ENCODE assay signal across 1 cellular context in genomic region chr11:73072935-73073481, GRCh38.
TF ChIP-seq lines count a peak whose summit lies in the region.

No MANE protein-coding gene starts in this region.

TF ChIP-seq in GM12878, 131 proteins besides CTCF, POLR2A, EP300 and RAD21 (continued from another document and continues in another):
- TF ChIP-seq, protein P1, sequence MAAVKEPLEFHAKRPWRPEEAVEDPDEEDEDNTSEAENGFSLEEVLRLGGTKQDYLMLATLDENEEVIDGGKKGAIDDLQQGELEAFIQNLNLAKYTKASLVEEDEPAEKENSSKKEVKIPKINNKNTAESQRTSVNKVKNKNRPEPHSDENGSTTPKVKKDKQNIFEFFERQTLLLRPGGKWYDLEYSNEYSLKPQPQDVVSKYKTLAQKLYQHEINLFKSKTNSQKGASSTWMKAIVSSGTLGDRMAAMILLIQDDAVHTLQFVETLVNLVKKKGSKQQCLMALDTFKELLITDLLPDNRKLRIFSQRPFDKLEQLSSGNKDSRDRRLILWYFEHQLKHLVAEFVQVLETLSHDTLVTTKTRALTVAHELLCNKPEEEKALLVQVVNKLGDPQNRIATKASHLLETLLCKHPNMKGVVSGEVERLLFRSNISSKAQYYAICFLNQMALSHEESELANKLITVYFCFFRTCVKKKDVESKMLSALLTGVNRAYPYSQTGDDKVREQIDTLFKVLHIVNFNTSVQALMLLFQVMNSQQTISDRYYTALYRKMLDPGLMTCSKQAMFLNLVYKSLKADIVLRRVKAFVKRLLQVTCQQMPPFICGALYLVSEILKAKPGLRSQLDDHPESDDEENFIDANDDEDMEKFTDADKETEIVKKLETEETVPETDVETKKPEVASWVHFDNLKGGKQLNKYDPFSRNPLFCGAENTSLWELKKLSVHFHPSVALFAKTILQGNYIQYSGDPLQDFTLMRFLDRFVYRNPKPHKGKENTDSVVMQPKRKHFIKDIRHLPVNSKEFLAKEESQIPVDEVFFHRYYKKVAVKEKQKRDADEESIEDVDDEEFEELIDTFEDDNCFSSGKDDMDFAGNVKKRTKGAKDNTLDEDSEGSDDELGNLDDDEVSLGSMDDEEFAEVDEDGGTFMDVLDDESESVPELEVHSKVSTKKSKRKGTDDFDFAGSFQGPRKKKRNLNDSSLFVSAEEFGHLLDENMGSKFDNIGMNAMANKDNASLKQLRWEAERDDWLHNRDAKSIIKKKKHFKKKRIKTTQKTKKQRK (IDR thresholded peaks at IDR 0.05; ENCODE audit: low read depth, low read length): no peak
- TF ChIP-seq, protein P2, sequence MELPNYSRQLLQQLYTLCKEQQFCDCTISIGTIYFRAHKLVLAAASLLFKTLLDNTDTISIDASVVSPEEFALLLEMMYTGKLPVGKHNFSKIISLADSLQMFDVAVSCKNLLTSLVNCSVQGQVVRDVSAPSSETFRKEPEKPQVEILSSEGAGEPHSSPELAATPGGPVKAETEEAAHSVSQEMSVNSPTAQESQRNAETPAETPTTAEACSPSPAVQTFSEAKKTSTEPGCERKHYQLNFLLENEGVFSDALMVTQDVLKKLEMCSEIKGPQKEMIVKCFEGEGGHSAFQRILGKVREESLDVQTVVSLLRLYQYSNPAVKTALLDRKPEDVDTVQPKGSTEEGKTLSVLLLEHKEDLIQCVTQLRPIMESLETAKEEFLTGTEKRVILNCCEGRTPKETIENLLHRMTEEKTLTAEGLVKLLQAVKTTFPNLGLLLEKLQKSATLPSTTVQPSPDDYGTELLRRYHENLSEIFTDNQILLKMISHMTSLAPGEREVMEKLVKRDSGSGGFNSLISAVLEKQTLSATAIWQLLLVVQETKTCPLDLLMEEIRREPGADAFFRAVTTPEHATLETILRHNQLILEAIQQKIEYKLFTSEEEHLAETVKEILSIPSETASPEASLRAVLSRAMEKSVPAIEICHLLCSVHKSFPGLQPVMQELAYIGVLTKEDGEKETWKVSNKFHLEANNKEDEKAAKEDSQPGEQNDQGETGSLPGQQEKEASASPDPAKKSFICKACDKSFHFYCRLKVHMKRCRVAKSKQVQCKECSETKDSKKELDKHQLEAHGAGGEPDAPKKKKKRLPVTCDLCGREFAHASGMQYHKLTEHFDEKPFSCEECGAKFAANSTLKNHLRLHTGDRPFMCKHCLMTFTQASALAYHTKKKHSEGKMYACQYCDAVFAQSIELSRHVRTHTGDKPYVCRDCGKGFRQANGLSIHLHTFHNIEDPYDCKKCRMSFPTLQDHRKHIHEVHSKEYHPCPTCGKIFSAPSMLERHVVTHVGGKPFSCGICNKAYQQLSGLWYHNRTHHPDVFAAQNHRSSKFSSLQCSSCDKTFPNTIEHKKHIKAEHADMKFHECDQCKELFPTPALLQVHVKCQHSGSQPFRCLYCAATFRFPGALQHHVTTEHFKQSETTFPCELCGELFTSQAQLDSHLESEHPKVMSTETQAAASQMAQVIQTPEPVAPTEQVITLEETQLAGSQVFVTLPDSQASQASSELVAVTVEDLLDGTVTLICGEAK (IDR thresholded peaks at IDR 0.05; ENCODE audit: borderline replicate concordance): peak; percentile 17; the same call in 1 of the 2 replicates
- TF ChIP-seq RFX5 (IDR thresholded peaks at IDR 0.05; ENCODE audit: low read depth, low read length) (no peak), ZBTB11 (CRISPR knock-in tag; IDR thresholded peaks at IDR 0.05) (no peak), RUNX3 (IDR thresholded peaks at IDR 0.05; ENCODE audit: low read length) (peak; percentile 85), STAT3 (IDR thresholded peaks at IDR 0.05; ENCODE audit: low read depth, low read length) (no peak), TCF3 (IDR thresholded peaks at IDR 0.05; ENCODE audit: borderline replicate concordance, insufficient read depth, low read depth, low read length) (no peak), FOXM1 (IDR thresholded peaks at IDR 0.05; ENCODE audit: low read depth, low read length) (peak; percentile 61; the same call in 1 of the 2 replicates), MAX (IDR thresholded peaks at IDR 0.05; ENCODE audit: low read depth, low read length) (no peak), CHD1 (IDR thresholded peaks at IDR 0.05; ENCODE audit: low read depth, low read length) (no peak), ZNF24 (IDR thresholded peaks at IDR 0.05) (peak; percentile 84), IRF4 (IDR thresholded peaks at IDR 0.05; ENCODE audit: low read depth, low read length) (peak; percentile 31; the same call in 1 of the 2 replicates), JUNB (IDR thresholded peaks at IDR 0.05) (peak; percentile 76), SUPT20H (IDR thresholded peaks at IDR 0.05; ENCODE audit: borderline replicate concordance, control insufficient read depth, low read depth, low read length) (no peak), SMC3 (IDR thresholded peaks at IDR 0.05; ENCODE audit: borderline replicate concordance, low read length) (no peak), PAX5 (IDR thresholded peaks at IDR 0.05; ENCODE audit: borderline replicate concordance, low read depth, low read length) (no peak), POLR2AphosphoS5 (IDR thresholded peaks at IDR 0.05; ENCODE audit: low read length) (peak; percentile 57; the same call in 1 of the 2 replicates), CBX3 (IDR thresholded peaks at IDR 0.05; ENCODE audit: borderline replicate concordance, low read depth) (no peak), STAT1 (conservative IDR thresholded peaks at IDR 0.05) (no peak), MYB (IDR thresholded peaks at IDR 0.05; ENCODE audit: borderline replicate concordance, low read depth, low read length) (no peak), MYC (IDR thresholded peaks at IDR 0.05; ENCODE audit: insufficient read depth, insufficient read length, insufficient replicate concordance, low read length, severe bottlenecking) (no peak), NFXL1 (IDR thresholded peaks at IDR 0.05; ENCODE audit: borderline replicate concordance) (no peak), SUZ12 (IDR thresholded peaks at IDR 0.05; ENCODE audit: unreplicated experiment) (no peak), FOXK2 (IDR thresholded peaks at IDR 0.05) (no peak), TAF1 (IDR thresholded peaks at IDR 0.05; ENCODE audit: borderline replicate concordance, low read depth, low read length) (peak; percentile 62; the same call in 1 of the 2 replicates), HDGF (IDR thresholded peaks at IDR 0.05) (no peak), ZBED1 (IDR thresholded peaks at IDR 0.05; ENCODE audit: borderline replicate concordance) (no peak), KAT2A (conservative IDR thresholded peaks at IDR 0.05; ENCODE audit: control insufficient read depth, low read depth, low read length) (no peak), NR2C1 (IDR thresholded peaks at IDR 0.05) (peak; percentile 20), MLLT1 (IDR thresholded peaks at IDR 0.05) (no peak), CHD2 (IDR thresholded peaks at IDR 0.05; ENCODE audit: borderline replicate concordance, low read depth, low read length) (no peak), HDAC6 (IDR thresholded peaks at IDR 0.05; ENCODE audit: unreplicated experiment) (no peak), YY1 (IDR thresholded peaks at IDR 0.05; ENCODE audit: low read depth, low read length) (no peak), PML (IDR thresholded peaks at IDR 0.05; ENCODE audit: low read length) (0 out of 2 replicates have a peak, but pooled peaks have one; percentile 49), PRDM15 (CRISPR knock-in tag; IDR thresholded peaks at IDR 0.05) (no peak), MTA3 (IDR thresholded peaks at IDR 0.05; ENCODE audit: borderline replicate concordance, low read length) (peak; percentile 48; the same call in 1 of the 2 replicates), SPI1 (IDR thresholded peaks at IDR 0.05; ENCODE audit: borderline replicate concordance, insufficient read depth, low read depth, low read length) (no peak), CBFB (IDR thresholded peaks at IDR 0.05; ENCODE audit: low read depth) (0 out of 2 replicates have a peak, but pooled peaks have one; percentile 25)
- TF ChIP-seq, protein P3, sequence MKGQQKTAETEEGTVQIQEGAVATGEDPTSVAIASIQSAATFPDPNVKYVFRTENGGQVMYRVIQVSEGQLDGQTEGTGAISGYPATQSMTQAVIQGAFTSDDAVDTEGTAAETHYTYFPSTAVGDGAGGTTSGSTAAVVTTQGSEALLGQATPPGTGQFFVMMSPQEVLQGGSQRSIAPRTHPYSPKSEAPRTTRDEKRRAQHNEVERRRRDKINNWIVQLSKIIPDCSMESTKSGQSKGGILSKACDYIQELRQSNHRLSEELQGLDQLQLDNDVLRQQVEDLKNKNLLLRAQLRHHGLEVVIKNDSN (IDR thresholded peaks at IDR 0.05; ENCODE audit: borderline replicate concordance, extremely low read length, insufficient read depth, low read depth, low read length): no peak
- TF ChIP-seq, protein P4, sequence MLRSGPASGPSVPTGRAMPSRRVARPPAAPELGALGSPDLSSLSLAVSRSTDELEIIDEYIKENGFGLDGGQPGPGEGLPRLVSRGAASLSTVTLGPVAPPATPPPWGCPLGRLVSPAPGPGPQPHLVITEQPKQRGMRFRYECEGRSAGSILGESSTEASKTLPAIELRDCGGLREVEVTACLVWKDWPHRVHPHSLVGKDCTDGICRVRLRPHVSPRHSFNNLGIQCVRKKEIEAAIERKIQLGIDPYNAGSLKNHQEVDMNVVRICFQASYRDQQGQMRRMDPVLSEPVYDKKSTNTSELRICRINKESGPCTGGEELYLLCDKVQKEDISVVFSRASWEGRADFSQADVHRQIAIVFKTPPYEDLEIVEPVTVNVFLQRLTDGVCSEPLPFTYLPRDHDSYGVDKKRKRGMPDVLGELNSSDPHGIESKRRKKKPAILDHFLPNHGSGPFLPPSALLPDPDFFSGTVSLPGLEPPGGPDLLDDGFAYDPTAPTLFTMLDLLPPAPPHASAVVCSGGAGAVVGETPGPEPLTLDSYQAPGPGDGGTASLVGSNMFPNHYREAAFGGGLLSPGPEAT (IDR thresholded peaks at IDR 0.05; ENCODE audit: low read depth): 0 out of 2 replicates have a peak, but pooled peaks have one; percentile 45
- TF ChIP-seq, protein P5, sequence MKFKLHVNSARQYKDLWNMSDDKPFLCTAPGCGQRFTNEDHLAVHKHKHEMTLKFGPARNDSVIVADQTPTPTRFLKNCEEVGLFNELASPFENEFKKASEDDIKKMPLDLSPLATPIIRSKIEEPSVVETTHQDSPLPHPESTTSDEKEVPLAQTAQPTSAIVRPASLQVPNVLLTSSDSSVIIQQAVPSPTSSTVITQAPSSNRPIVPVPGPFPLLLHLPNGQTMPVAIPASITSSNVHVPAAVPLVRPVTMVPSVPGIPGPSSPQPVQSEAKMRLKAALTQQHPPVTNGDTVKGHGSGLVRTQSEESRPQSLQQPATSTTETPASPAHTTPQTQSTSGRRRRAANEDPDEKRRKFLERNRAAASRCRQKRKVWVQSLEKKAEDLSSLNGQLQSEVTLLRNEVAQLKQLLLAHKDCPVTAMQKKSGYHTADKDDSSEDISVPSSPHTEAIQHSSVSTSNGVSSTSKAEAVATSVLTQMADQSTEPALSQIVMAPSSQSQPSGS (IDR thresholded peaks at IDR 0.05; ENCODE audit: low read length): peak; percentile 57; the same call in 1 of the 2 replicates
